Comparison of ENCODE assay signal across 1 cellular context in the genomic region with DNA sequence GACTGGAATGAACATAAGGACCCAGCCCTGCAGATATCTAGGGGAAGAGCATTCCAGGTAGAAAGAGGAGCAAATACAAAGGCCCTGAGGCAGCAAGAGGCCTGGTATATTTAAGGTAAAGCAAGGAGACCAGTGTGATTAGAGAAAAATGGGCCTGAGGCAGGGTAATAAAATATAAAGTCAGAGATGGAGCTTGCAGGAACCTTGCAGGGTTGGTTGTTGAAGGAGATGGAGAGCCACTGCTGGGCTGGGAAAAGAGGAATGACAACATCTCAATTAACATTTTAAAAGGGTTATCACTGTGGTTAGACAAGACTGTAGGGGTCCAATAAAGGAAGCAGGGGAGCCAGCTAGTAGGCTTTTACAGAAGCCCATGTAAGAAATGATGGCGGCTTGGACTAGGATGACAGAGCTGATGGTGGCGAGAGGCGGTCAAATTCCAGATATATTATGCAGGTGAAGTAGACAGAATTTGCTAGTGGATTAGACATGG.
TF ChIP-seq lines count a peak whose summit lies in the region.

No MANE protein-coding gene starts in this region.

TF ChIP-seq in GM23338, 12 proteins besides CTCF, POLR2A, EP300 and RAD21 (continued from another document):
- TF ChIP-seq, protein P1, sequence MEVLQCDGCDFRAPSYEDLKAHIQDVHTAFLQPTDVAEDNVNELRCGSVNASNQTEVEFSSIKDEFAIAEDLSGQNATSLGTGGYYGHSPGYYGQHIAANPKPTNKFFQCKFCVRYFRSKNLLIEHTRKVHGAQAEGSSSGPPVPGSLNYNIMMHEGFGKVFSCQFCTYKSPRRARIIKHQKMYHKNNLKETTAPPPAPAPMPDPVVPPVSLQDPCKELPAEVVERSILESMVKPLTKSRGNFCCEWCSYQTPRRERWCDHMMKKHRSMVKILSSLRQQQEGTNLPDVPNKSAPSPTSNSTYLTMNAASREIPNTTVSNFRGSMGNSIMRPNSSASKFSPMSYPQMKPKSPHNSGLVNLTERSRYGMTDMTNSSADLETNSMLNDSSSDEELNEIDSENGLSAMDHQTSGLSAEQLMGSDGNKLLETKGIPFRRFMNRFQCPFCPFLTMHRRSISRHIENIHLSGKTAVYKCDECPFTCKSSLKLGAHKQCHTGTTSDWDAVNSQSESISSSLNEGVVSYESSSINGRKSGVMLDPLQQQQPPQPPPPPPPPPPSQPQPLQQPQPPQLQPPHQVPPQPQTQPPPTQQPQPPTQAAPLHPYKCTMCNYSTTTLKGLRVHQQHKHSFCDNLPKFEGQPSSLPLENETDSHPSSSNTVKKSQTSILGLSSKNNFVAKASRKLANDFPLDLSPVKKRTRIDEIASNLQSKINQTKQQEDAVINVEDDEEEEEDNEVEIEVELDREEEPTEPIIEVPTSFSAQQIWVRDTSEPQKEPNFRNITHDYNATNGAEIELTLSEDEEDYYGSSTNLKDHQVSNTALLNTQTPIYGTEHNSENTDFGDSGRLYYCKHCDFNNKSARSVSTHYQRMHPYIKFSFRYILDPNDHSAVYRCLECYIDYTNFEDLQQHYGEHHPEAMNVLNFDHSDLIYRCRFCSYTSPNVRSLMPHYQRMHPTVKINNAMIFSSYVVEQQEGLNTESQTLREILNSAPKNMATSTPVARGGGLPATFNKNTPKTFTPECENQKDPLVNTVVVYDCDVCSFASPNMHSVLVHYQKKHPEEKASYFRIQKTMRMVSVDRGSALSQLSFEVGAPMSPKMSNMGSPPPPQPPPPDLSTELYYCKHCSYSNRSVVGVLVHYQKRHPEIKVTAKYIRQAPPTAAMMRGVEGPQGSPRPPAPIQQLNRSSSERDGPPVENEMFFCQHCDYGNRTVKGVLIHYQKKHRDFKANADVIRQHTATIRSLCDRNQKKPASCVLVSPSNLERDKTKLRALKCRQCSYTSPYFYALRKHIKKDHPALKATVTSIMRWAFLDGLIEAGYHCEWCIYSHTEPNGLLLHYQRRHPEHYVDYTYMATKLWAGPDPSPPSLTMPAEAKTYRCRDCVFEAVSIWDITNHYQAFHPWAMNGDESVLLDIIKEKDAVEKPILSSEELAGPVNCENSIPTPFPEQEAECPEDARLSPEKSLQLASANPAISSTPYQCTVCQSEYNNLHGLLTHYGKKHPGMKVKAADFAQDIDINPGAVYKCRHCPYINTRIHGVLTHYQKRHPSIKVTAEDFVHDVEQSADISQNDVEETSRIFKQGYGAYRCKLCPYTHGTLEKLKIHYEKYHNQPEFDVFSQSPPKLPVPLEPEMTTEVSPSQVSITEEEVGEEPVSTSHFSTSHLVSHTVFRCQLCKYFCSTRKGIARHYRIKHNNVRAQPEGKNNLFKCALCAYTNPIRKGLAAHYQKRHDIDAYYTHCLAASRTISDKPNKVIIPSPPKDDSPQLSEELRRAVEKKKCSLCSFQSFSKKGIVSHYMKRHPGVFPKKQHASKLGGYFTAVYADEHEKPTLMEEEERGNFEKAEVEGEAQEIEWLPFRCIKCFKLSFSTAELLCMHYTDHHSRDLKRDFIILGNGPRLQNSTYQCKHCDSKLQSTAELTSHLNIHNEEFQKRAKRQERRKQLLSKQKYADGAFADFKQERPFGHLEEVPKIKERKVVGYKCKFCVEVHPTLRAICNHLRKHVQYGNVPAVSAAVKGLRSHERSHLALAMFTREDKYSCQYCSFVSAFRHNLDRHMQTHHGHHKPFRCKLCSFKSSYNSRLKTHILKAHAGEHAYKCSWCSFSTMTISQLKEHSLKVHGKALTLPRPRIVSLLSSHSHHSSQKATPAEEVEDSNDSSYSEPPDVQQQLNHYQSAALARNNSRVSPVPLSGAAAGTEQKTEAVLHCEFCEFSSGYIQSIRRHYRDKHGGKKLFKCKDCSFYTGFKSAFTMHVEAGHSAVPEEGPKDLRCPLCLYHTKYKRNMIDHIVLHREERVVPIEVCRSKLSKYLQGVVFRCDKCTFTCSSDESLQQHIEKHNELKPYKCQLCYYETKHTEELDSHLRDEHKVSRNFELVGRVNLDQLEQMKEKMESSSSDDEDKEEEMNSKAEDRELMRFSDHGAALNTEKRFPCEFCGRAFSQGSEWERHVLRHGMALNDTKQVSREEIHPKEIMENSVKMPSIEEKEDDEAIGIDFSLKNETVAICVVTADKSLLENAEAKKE (CRISPR knock-in tag; IDR thresholded peaks at IDR 0.05), result no peak; the same call in 1 of the 2 replicates
- TF ChIP-seq STAT1 (IDR thresholded peaks at IDR 0.05; ENCODE audit: unreplicated experiment), result no peak
